In genomic region chr16:48540222-48540900, GRCh38 we compare ENCODE assay signal across 16 cellular contexts.
DNase-seq lines count a peak whose midpoint lies in the region; ATAC-seq, FAIRE-seq and TF ChIP-seq lines count a peak whose summit lies in the region.
"Had no signal": no experiment of that assay in that cellular context is flagged by ENCODE, and none has a peak within 500 bp of the region (broad histone marks: within the 10 kb centered on the region; RNA-seq: fewer than 3 reads in every experiment).

No MANE protein-coding gene starts in this region.

- no peak overlapping the region for H3K18ac ChIP-seq in mesendoderm (ENCODE audit: low read length)

- H3K79me2 ChIP-seq in HepG2 (ENCODE audit: insufficient read depth, low read length) (no peaks in the 10 kb centered on the region), mesendoderm (ENCODE audit: control insufficient read depth, insufficient read depth, low read length) (no peaks in the 10 kb centered on the region)

- no peak overlapping the region for H2BK120ac ChIP-seq in mesendoderm (ENCODE audit: low read depth, low read length)

- H3K27ac ChIP-seq in HepG2 (ENCODE audit: extremely low read length, insufficient read depth, low read length) (no peak overlapping the region), right lobe of liver (no peak overlapping the region), mesendoderm (ENCODE audit: low read depth, low read length) (no peak overlapping the region), tibial nerve (peak overlapping the region in 2 of 4 donors; percentile 74 to 85)
- H3K27ac ChIP-seq: Peyer's patch had no signal

- no peak overlapping the region for H3K4ac ChIP-seq in mesendoderm (ENCODE audit: low read depth, low read length)

- TF ChIP-seq EP300 in HepG2 (IDR thresholded peaks at IDR 0.05; ENCODE audit: low read depth in 2 of 2, low read length in 2 of 2) (no peak), HepG2 (CRISPR knock-in tag; IDR thresholded peaks at IDR 0.05; ENCODE audit: borderline replicate concordance) (no peak), tibial nerve (IDR thresholded peaks at IDR 0.05) (no peak)

- H3K9ac ChIP-seq in HepG2 (ENCODE audit: insufficient read depth, low read depth, low read length) (no peak overlapping the region), mesendoderm (ENCODE audit: low read length) (no peak overlapping the region)

- POLR2A ChIA-PET in HepG2 (lab: Yijun Ruan, JAX): no interaction called here

- H3K27ac Mint-ChIP-seq in chondrocyte (ENCODE audit: unreplicated experiment): no peak overlapping the region

- no peak for TF ChIP-seq CTCF in HepG2 (CRISPR knock-in tag; IDR thresholded peaks at IDR 0.05)
- no peak for TF ChIP-seq CTCF in right lobe of liver (IDR thresholded peaks at IDR 0.05)
- TF ChIP-seq CTCF in chondrocyte (IDR thresholded peaks at IDR 0.05): no peak
- TF ChIP-seq CTCF in tibial nerve (IDR thresholded peaks at IDR 0.05): no peak

- peaks cover 26% of the 10 kb centered on the region for H3K4me1 ChIP-seq in HepG2 (ENCODE audit: insufficient read depth, low read length)
- H3K4me1 ChIP-seq in right lobe of liver: peaks cover 0 to 20% (median 2%) of the 10 kb centered on the region in 4 donors
- H3K4me1 ChIP-seq in mesendoderm (ENCODE audit: control insufficient read depth, low read depth, low read length): no peaks in the 10 kb centered on the region
- peaks cover 3 to 72% (median 36%) of the 10 kb centered on the region in 4 donors for H3K4me1 ChIP-seq in tibial nerve
- H3K4me1 ChIP-seq: BE2C had no signal

- H4K8ac ChIP-seq in mesendoderm (ENCODE audit: low read depth, low read length): no peak overlapping the region

- no peak for TF ChIP-seq RAD21 in HepG2 (CRISPR knock-in tag; IDR thresholded peaks at IDR 0.05)

- H2BK15ac ChIP-seq in mesendoderm (replicated peaks; ENCODE audit: low read depth): no peak overlapping the region

- peaks cover 56% of the 10 kb centered on the region for H3K4me1 Mint-ChIP-seq in chondrocyte (ENCODE audit: low read depth)

- no peaks in the 10 kb centered on the region for H3K9me3 ChIP-seq in HepG2 (ENCODE audit: low read length)
- H3K9me3 ChIP-seq in right lobe of liver: no peaks in the 10 kb centered on the region
- no peaks in the 10 kb centered on the region for H3K9me3 ChIP-seq in tibial nerve
- H3K9me3 ChIP-seq: BE2C, Peyer's patch had no signal

- BruUV-seq in HepG2 (replicated peaks; lab: Mats Ljungman, UMichigan): no TSS peak

- no peak overlapping the region for H2BK5ac ChIP-seq in mesendoderm (ENCODE audit: low read length)

- H3K23ac ChIP-seq in mesendoderm (ENCODE audit: low read length): no peak overlapping the region

- no peak for ATAC-seq in HepG2
- ATAC-seq in right lobe of liver: no peak
- no peak for ATAC-seq in HG03039 (IDR thresholded peaks at IDR 0.05; ENCODE audit: unreplicated experiment)

- H3K9me3 Mint-ChIP-seq in chondrocyte (ENCODE audit: low read depth): no peaks in the 10 kb centered on the region
- H3K9me3 Mint-ChIP-seq: CD8-positive, alpha-beta memory T cell had no signal

- H4K5ac ChIP-seq in mesendoderm (ENCODE audit: low read length): no peak overlapping the region

- CTCF ChIA-PET in HepG2 (lab: Yijun Ruan, JAX; ENCODE audit: low intra/inter-chr PET ratio, low total read pairs): interaction anchor here (1.8 to 2.0 kb wide), 2 partner anchors 83 to 90 kb away, joined by 9 to 13 read pairs; no protein-coding TSS in a partner anchor

- no peak for FAIRE-seq in HepG2 (lab: Jason Lieb, UNC)

- no peaks in the 10 kb centered on the region for H3K27me3 Mint-ChIP-seq in chondrocyte (ENCODE audit: low read depth)
- H3K27me3 Mint-ChIP-seq: CD8-positive, alpha-beta memory T cell had no signal

- intact Hi-C loops in HepG2 (cut with micrococcal nuclease; ENCODE audit: unreplicated experiment): no loop called here
- intact Hi-C loops in right lobe of liver (cut with DNase I): no loop called here

- H4K20me1 ChIP-seq in HepG2 (ENCODE audit: insufficient read depth, low read length): no peaks in the 10 kb centered on the region

- no peak overlapping the region for H3K4me3 Mint-ChIP-seq in chondrocyte (ENCODE audit: unreplicated experiment)
- H3K4me3 Mint-ChIP-seq: CD8-positive, alpha-beta memory T cell had no signal

- in situ Hi-C loops in HepG2 (cut with HindIII; ENCODE audit: extremely low pct_ligation_motif_present, low pct_unique_long_range_greater_than_20kb): no loop called here

- H2AK5ac ChIP-seq in mesendoderm (ENCODE audit: low read length): no peak overlapping the region

- H3K79me1 ChIP-seq in mesendoderm (ENCODE audit: low read length): no peaks in the 10 kb centered on the region

- H3K4me3 ChIP-seq in HepG2 (replicated peaks in 1 of 3; ENCODE audit: insufficient read depth in 1 of 3, low read depth in 2 of 3, low read length in 3 of 3) (no peak overlapping the region), right lobe of liver (no peak overlapping the region), mesendoderm (ENCODE audit: low read length) (no peak overlapping the region), tibial nerve (no peak overlapping the region)
- H3K4me3 ChIP-seq: Peyer's patch had no signal

- DNase-seq in HepG2 (ENCODE audit: low spot score): no peak
- DNase-seq in right lobe of liver: no peak
- peak; percentile 84 for DNase-seq in chondrocyte (ENCODE audit: low spot score)
- no peak for DNase-seq in mesendoderm
- no peak for DNase-seq in AG20443 (ENCODE audit: low spot score)
- no peak for DNase-seq in tibial nerve (ENCODE audit: low spot score in 2 of 2)
- DNase-seq: BE2C; CD8-positive, alpha-beta memory T cell; GOT3; Karpas-422; NCI-H1417; NCI-H1930; NCI-H2171; SHP77 had no signal

- H2AFZ ChIP-seq in HepG2 (ENCODE audit: low read length): no peak overlapping the region

- peaks cover 9 to 37% of the 10 kb centered on the region in 2 experiments for H3K36me3 ChIP-seq in HepG2 (replicated peaks in 1 of 2; ENCODE audit: control insufficient read depth in 1 of 2, insufficient read depth in 2 of 2, low read length in 2 of 2)
- H3K36me3 ChIP-seq in right lobe of liver: peaks cover 0 to 28% (median 7%) of the 10 kb centered on the region in 4 donors
- peaks cover 2% of the 10 kb centered on the region for H3K36me3 ChIP-seq in mesendoderm (ENCODE audit: control insufficient read depth, insufficient read depth, low read length)
- peaks cover 0 to 47% (median 0%) of the 10 kb centered on the region in 3 donors for H3K36me3 ChIP-seq in tibial nerve

- H3K27me3 ChIP-seq in HepG2 (ENCODE audit: control insufficient read depth in 1 of 2, insufficient read depth in 2 of 2, low read length in 2 of 2) (no peaks in the 10 kb centered on the region), right lobe of liver (no peaks in the 10 kb centered on the region), mesendoderm (ENCODE audit: insufficient read depth, low read length, poor library complexity) (no peaks in the 10 kb centered on the region), tibial nerve (no peaks in the 10 kb centered on the region)
- H3K27me3 ChIP-seq: BE2C, Peyer's patch had no signal

- H3K4me2 ChIP-seq in HepG2 (ENCODE audit: low read depth, low read length) (no peak overlapping the region), mesendoderm (ENCODE audit: low read length) (no peak overlapping the region)

- WGBS in HepG2 (ENCODE audit: low lambda C conversion rate): 96% methylated on average over 11 of the region's 17 CpGs
- 98% methylated on average over 5 of the region's 17 CpGs for WGBS in right lobe of liver (ENCODE audit: insufficient coverage, low coverage, low lambda C conversion rate, missing lambda C conversion rate)
- WGBS in mesendoderm (ENCODE audit: extremely low coverage, insufficient coverage, low lambda C conversion rate): 100% methylated on average over 1 of the region's 17 CpGs
- 86 to 94% methylated on average over 10 to 17 of the region's 17 CpGs for WGBS in tibial nerve, 2 donors

- H3K36me3 Mint-ChIP-seq in chondrocyte (ENCODE audit: low read depth): peaks cover 19% of the 10 kb centered on the region

- H3K56ac ChIP-seq in mesendoderm (ENCODE audit: low read length): peak overlapping the region; percentile 2

- TF ChIP-seq POLR2A in HepG2 (IDR thresholded peaks at IDR 0.05; ENCODE audit: insufficient read depth in 1 of 2, low read depth in 2 of 2, low read length in 2 of 2): peak in 1 of 2 experiments; percentile 28; a peak in 1 of 4 replicates
- no peak for TF ChIP-seq POLR2A in right lobe of liver (IDR thresholded peaks at IDR 0.05)
- TF ChIP-seq POLR2A in tibial nerve (IDR thresholded peaks at IDR 0.05): no peak

TF ChIP-seq in HepG2, 621 proteins besides CTCF, POLR2A, EP300 and RAD21:
- peak; percentile 76 for TF ChIP-seq RBM22 (optimal IDR thresholded peaks at IDR 0.05; ENCODE audit: low read length)
- no peak for TF ChIP-seq SMC3 (IDR thresholded peaks at IDR 0.05; ENCODE audit: low read length)
- TF ChIP-seq FOXA3 (CRISPR knock-in tag; IDR thresholded peaks at IDR 0.05): no peak
- no peak for TF ChIP-seq ZNF143 (CRISPR knock-in tag; IDR thresholded peaks at IDR 0.05)
- no peak for TF ChIP-seq PCBP2 (optimal IDR thresholded peaks at IDR 0.05; ENCODE audit: low read depth, low read length, poor library complexity, severe bottlenecking)
- no peak for TF ChIP-seq SYNCRIP (IDR thresholded peaks at IDR 0.05; ENCODE audit: insufficient read depth, low read depth, low read length)
- peak; percentile 15 for TF ChIP-seq AGO2 (optimal IDR thresholded peaks at IDR 0.05; ENCODE audit: low read depth, low read length)
- no peak for TF ChIP-seq HCFC1 (IDR thresholded peaks at IDR 0.05; ENCODE audit: low read depth, low read length)
- no peak for TF ChIP-seq TFDP1 (CRISPR knock-in tag; IDR thresholded peaks at IDR 0.05; ENCODE audit: borderline replicate concordance)
- TF ChIP-seq ZSCAN20 (CRISPR knock-in tag; IDR thresholded peaks at IDR 0.05; ENCODE audit: borderline replicate concordance): no peak
